ENCODE assay signal across 1 cellular context in the genomic region with DNA sequence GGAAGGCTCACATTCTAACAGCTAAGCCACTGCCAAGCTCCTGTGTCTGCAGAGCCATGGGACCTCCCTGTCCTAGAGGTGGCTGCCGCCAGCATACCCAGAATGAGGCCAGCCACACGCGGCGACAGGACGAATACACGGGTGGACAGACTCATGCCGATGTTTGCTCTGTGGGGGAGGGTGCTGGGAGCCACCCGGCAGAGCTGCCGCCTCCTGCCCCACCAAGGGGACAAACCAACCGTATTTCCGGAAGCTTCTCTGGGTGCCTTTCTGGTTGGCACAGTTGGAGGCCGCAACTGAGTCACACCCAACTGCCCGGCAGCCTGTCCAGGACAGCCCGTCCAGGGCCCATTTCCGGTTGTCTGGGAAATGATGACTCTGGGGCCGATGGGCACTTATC.
TF ChIP-seq lines count a peak whose summit lies in the region.

No MANE protein-coding gene starts in this region.

TF ChIP-seq in H1, 55 proteins besides CTCF, POLR2A, EP300 and RAD21:
- no peak for TF ChIP-seq ASH2L (IDR thresholded peaks at IDR 0.05; ENCODE audit: low read length)
- no peak for TF ChIP-seq SIRT6 (IDR thresholded peaks at IDR 0.05; ENCODE audit: low read length)
- no peak for TF ChIP-seq KDM1A (IDR thresholded peaks at IDR 0.05; ENCODE audit: borderline replicate concordance, low read length)
- TF ChIP-seq SIX5 (IDR thresholded peaks at IDR 0.05; ENCODE audit: low read depth, low read length), result no peak
- TF ChIP-seq SUZ12 (IDR thresholded peaks at IDR 0.05; ENCODE audit: low read length), result no peak
- TF ChIP-seq JUN (IDR thresholded peaks at IDR 0.05; ENCODE audit: low read depth, low read length), result no peak
- TF ChIP-seq KDM5A (IDR thresholded peaks at IDR 0.05; ENCODE audit: low read length), result no peak
- TF ChIP-seq SRF (IDR thresholded peaks at IDR 0.05; ENCODE audit: low read depth, low read length), result no peak
- TF ChIP-seq, protein P1, sequence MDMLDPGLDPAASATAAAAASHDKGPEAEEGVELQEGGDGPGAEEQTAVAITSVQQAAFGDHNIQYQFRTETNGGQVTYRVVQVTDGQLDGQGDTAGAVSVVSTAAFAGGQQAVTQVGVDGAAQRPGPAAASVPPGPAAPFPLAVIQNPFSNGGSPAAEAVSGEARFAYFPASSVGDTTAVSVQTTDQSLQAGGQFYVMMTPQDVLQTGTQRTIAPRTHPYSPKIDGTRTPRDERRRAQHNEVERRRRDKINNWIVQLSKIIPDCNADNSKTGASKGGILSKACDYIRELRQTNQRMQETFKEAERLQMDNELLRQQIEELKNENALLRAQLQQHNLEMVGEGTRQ (IDR thresholded peaks at IDR 0.05; ENCODE audit: low read length), result no peak
- no peak for TF ChIP-seq JUND (IDR thresholded peaks at IDR 0.05; ENCODE audit: low read length)
- no peak for TF ChIP-seq TAF7 (optimal IDR thresholded peaks at IDR 0.05; ENCODE audit: borderline replicate concordance, low read depth, low read length)
- no peak for TF ChIP-seq TBP (IDR thresholded peaks at IDR 0.05; ENCODE audit: low read depth, low read length)
- no peak for TF ChIP-seq TCF12 (IDR thresholded peaks at IDR 0.05; ENCODE audit: low read depth, low read length)
- TF ChIP-seq, protein P2, sequence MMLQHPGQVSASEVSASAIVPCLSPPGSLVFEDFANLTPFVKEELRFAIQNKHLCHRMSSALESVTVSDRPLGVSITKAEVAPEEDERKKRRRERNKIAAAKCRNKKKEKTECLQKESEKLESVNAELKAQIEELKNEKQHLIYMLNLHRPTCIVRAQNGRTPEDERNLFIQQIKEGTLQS (IDR thresholded peaks at IDR 0.05; ENCODE audit: insufficient read depth, low read depth, low read length), result no peak
